ENCODE assay signal across 16 cellular contexts in the genomic region with DNA sequence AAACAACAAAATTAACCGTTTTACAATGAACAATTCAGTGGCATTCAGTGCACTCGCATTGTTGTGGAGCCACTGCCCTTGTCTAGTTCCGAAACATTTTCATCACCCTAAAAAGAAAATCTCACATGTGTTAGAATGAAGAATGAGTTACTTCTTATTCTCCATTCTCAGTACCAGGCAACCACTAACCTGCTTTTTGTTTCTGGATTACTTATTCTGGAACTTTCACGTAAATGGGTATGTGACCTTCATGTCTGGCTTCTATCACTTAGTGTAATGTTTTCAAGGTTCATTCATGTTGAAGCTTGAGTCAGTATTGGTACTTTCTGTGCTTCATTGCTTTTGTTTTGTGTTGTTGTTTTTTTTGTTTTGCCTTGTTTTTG. TPM values are rescaled to one million over a fixed set of nuclear protein-coding genes. Genes with fewer than 3 reads are reported as not detected.
DNase-seq lines count a peak whose midpoint lies in the region; ATAC-seq lines count a peak whose summit lies in the region.
"Had no signal": no experiment of that assay in that cellular context is flagged by ENCODE, and none has a peak within 500 bp of the region (broad histone marks: within the 10 kb centered on the region; RNA-seq: fewer than 3 reads in every experiment).

No MANE protein-coding gene starts in this region.

- no peak for DNase-seq in activated CD4-positive, CD25-positive, alpha-beta regulatory T cell (lab: John Stamatoyannopoulos, UW)
- DNase-seq in left lobe of liver (ENCODE audit: low spot score) (no peak), NCI-H187 (lab: John Stamatoyannopoulos, UW) (no peak), SHP77 (lab: John Stamatoyannopoulos, UW) (no peak)
- DNase-seq: activated CD4-positive, CD25-positive, alpha-beta regulatory T cell treated with anti-CD3 and anti-CD28 coated beads, Interleukin-2, amount 50 U/mL, for 72 hours; activated gamma-delta T cell treated with Interleukin-2 at 50 U/mL for 16 hours; Caco-2; immature natural killer cell; NCI-H446 treated with DMSO at 0.1 percent for 48 hours; right cardiac atrium; Right ventricle myocardium superior; upper lobe of right lung had no signal

- ATAC-seq in GM18517 (IDR thresholded peaks at IDR 0.05; ENCODE audit: unreplicated experiment) (peak; percentile 53), GM21367 (IDR thresholded peaks at IDR 0.05; ENCODE audit: unreplicated experiment) (peak; percentile 51), HG03045 (IDR thresholded peaks at IDR 0.05; ENCODE audit: unreplicated experiment) (peak; percentile 43), left lobe of liver (no peak)
- peak; percentile 90 for ATAC-seq in activated T-helper 17 cell treated with anti-CD3 and anti-CD28 coated beads, Interleukin-2, amount 50 U/mL, for 72 hours (replicated peaks)
- ATAC-seq: right cardiac atrium, upper lobe of right lung had no signal

- H3K36me3 Mint-ChIP-seq in activated T-helper 17 cell treated with anti-CD3 and anti-CD28 coated beads, Interleukin-2, amount 50 U/mL, for 72 hours (ENCODE audit: low read depth): peaks cover 20% of the 10 kb centered on the region

- no peaks in the 10 kb centered on the region for H3K27me3 Mint-ChIP-seq in activated T-helper 17 cell treated with anti-CD3 and anti-CD28 coated beads, Interleukin-2, amount 50 U/mL, for 72 hours

- peak overlapping the region; percentile 50 for H3K4me3 Mint-ChIP-seq in activated T-helper 17 cell treated with anti-CD3 and anti-CD28 coated beads, Interleukin-2, amount 50 U/mL, for 72 hours
- H3K4me3 Mint-ChIP-seq: immature natural killer cell had no signal

- H3K9me3 Mint-ChIP-seq in activated T-helper 17 cell treated with anti-CD3 and anti-CD28 coated beads, Interleukin-2, amount 50 U/mL, for 72 hours: no peaks in the 10 kb centered on the region
- H3K9me3 Mint-ChIP-seq: immature natural killer cell had no signal

- H3K27ac Mint-ChIP-seq in activated T-helper 17 cell treated with anti-CD3 and anti-CD28 coated beads, Interleukin-2, amount 50 U/mL, for 72 hours: peak overlapping the region; percentile 86
- H3K27ac Mint-ChIP-seq: immature natural killer cell had no signal

- peaks cover 30% of the 10 kb centered on the region for H3K4me1 Mint-ChIP-seq in activated T-helper 17 cell treated with anti-CD3 and anti-CD28 coated beads, Interleukin-2, amount 50 U/mL, for 72 hours

RNA-seq across cellular contexts. Expression of a gene that starts 15.6 kb away (rescaled TPM):
- 10 to 100 TPM; 16.4 to 23.6 TPM for total RNA-seq in activated T-helper 17 cell treated with anti-CD3 and anti-CD28 coated beads, Interleukin-2, amount 50 U/mL, for 72 hours
- 8.9 TPM for total RNA-seq in left lobe of liver
